30 cellular contexts compared by ENCODE assay signal in genomic region chr15:39719109-39719508, GRCh38.
"Had no signal": no experiment of that assay in that cellular context is flagged by ENCODE, and none has a peak within 500 bp of the region (broad histone marks: within the 10 kb centered on the region; RNA-seq: fewer than 3 reads in every experiment).

No MANE protein-coding gene starts in this region.

- H2AFZ ChIP-seq: neural progenitor cell, parathyroid adenoma had no signal

- DNase-seq: immature natural killer cell; kidney; left colon; left lung; lower lobe of right lung; mammary epithelial cell; mesenchymal stem cell; naive B cell; natural killer cell; nephron progenitor cell; occipital lobe; psoas muscle; right lobe of liver; stimulated activated CD4-positive, alpha-beta T cell treated with anti-CD3 and anti-CD28 coated beads, Interleukin-12 subunit alpha, Interleukin-12 subunit beta, amount 100 ng/mL, for 4 hours; stimulated activated CD4-positive, alpha-beta T cell treated with anti-CD3 and anti-CD28 coated beads, Interleukin-15, amount 100 ng/mL, for 24 hours; stimulated activated CD4-positive, alpha-beta T cell treated with anti-CD3 and anti-CD28 coated beads, Interleukin-2, amount 100 ng/mL, for 24 hours; stimulated activated CD4-positive, alpha-beta T cell treated with anti-CD3 and anti-CD28 coated beads, Interleukin-4, amount 100 ng/mL, for 1 hour; stimulated activated naive B cell treated with anti-CD40 and anti-IgM and Interleukin-4, amounts not matched to agents 10 μg/mL and 1 μg/mL and 100 μg/mL, for 72 hours; stimulated activated naive CD8-positive, alpha-beta T cell treated with anti-CD3 and anti-CD28 coated beads, Interleukin-15, Interleukin-2, amounts not matched to agents 100 U/mL and 50 U/mL, for 24 hours; stomach; testis; thyroid gland; transverse colon; upper lobe of left lung had no signal

- H3K9ac ChIP-seq: neural progenitor cell, parathyroid adenoma had no signal

- H3K27me3 ChIP-seq: left lung, neural progenitor cell, neutrophil, right atrium auricular region, right lobe of liver, stomach, testis, thyroid gland, transverse colon, upper lobe of left lung, vagina had no signal

- ATAC-seq: left colon; left lung; lower lobe of right lung; natural killer cell; psoas muscle; right lobe of liver; stimulated activated naive B cell treated with anti-CD40 and anti-IgM and Interleukin-4, amounts not matched to agents 10 μg/mL and 1 μg/mL and 100 μg/mL, for 72 hours; stimulated activated naive CD8-positive, alpha-beta T cell treated with anti-CD3 and anti-CD28 coated beads, Interleukin-15, Interleukin-2, amounts not matched to agents 100 U/mL and 50 U/mL, for 24 hours had no signal

- H3K9me3 ChIP-seq: left lung, lower lobe of right lung, neutrophil, psoas muscle, right atrium auricular region, right lobe of liver, stomach, testis, thyroid gland, transverse colon, upper lobe of left lung, vagina had no signal

- H3K27ac ChIP-seq: left lung, lower lobe of right lung, neural progenitor cell, neutrophil, parathyroid adenoma, psoas muscle, right atrium auricular region, right lobe of liver, stomach, testis, thyroid gland, transverse colon, upper lobe of left lung, vagina had no signal

- H3K4me1 ChIP-seq: left lung, lower lobe of right lung, neural progenitor cell, parathyroid adenoma, psoas muscle, right atrium auricular region, right lobe of liver, stomach, testis, thyroid gland, transverse colon, upper lobe of left lung, vagina had no signal

- H3K4me2 ChIP-seq: neural progenitor cell had no signal

- H3K79me2 ChIP-seq: parathyroid adenoma had no signal

- H3K4me3 ChIP-seq: left lung, lower lobe of right lung, neural progenitor cell, psoas muscle, right atrium auricular region, right lobe of liver, skin epidermis, stomach, testis, thyroid gland, transverse colon, upper lobe of left lung, vagina had no signal

- H3K36me3 ChIP-seq: left lung, lower lobe of right lung, neural progenitor cell, neutrophil, right atrium auricular region, right lobe of liver, stomach, thyroid gland, transverse colon, upper lobe of left lung, vagina had no signal
